Comparison of ENCODE assay signal across 10 cellular contexts in the genomic region with DNA sequence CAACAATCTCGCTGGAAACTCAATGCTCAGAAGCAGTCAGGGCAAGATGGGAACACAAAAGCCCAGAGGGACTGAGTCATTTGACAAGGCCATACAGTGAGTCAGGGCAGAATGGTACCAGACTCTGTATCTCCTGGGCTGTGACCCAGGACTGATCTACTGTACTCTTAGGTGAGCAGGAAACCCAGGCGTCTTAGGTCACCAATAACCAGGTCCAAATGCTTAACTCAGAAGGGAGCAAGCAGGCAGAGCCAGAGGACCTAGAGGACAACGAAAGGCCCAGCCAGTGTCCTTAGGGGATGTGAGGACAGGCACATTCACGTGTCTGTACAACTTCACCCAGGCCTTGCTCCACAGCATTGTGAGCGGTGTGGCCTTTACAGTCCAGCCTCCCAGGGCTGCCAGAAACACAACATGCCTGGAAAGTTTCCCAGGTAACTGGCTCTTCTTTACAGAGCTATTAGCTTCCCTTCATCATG.
DNase-seq lines count a peak whose midpoint lies in the region; ATAC-seq and TF ChIP-seq lines count a peak whose summit lies in the region.
"Had no signal": no experiment of that assay in that cellular context is flagged by ENCODE, and none has a peak within 500 bp of the region (broad histone marks: within the 10 kb centered on the region; RNA-seq: fewer than 3 reads in every experiment).

No MANE protein-coding gene starts in this region.

- POLR2A ChIA-PET in activated CD8-positive, alpha-beta T cell treated with anti-CD3 and anti-CD28 coated beads, Interleukin-2, amount 10 ng/mL, durations not matched to agents 7 days and 5 days (lab: Charles Lee) = no interaction called here

- no peaks in the 10 kb centered on the region for H3K36me3 ChIP-seq in rectal smooth muscle tissue (ENCODE audit: control insufficient read depth, insufficient read depth, low read length)
- no peaks in the 10 kb centered on the region for H3K36me3 ChIP-seq in BE2C

- H3K9me3 ChIP-seq in BE2C = no peaks in the 10 kb centered on the region

- no peaks in the 10 kb centered on the region for H3K27me3 Mint-ChIP-seq in activated CD8-positive, alpha-beta T cell treated with anti-CD3 and anti-CD28 coated beads, Interleukin-2, amount 10 ng/mL, durations not matched to agents 7 days and 5 days (ENCODE audit: low read depth)

- H3K4me1 ChIP-seq in foreskin keratinocyte = no peaks in the 10 kb centered on the region
- peaks cover 38% of the 10 kb centered on the region for H3K4me1 ChIP-seq in rectal smooth muscle tissue (ENCODE audit: control insufficient read depth, insufficient read depth, low read length)
- H3K4me1 ChIP-seq in BE2C = no peaks in the 10 kb centered on the region

- no peak overlapping the region for H3K9ac ChIP-seq in rectal smooth muscle tissue (ENCODE audit: low read length)

- H3K27ac Mint-ChIP-seq in activated CD8-positive, alpha-beta T cell treated with anti-CD3 and anti-CD28 coated beads, Interleukin-2, amount 10 ng/mL, durations not matched to agents 7 days and 5 days = no peak overlapping the region

- H3K27me3 ChIP-seq in foreskin keratinocyte = no peaks in the 10 kb centered on the region
- H3K27me3 ChIP-seq in rectal smooth muscle tissue (ENCODE audit: control insufficient read depth, insufficient read depth, low read length) = no peaks in the 10 kb centered on the region
- no peaks in the 10 kb centered on the region; the same call in 1 of the 2 replicates for H3K27me3 ChIP-seq in BE2C

- H3K4me3 ChIP-seq in rectal smooth muscle tissue (ENCODE audit: low read length) (no peak overlapping the region), BE2C (ENCODE audit: low read depth, low read length) (no peak overlapping the region)

- peak; percentile 34 for ATAC-seq in activated CD8-positive, alpha-beta T cell treated with anti-CD3 and anti-CD28 coated beads, Interleukin-2, amount 10 ng/mL, durations not matched to agents 7 days and 5 days
- peak; percentile 68 for ATAC-seq in foreskin keratinocyte

- peaks cover 26% of the 10 kb centered on the region for H3K4me1 Mint-ChIP-seq in activated CD8-positive, alpha-beta T cell treated with anti-CD3 and anti-CD28 coated beads, Interleukin-2, amount 10 ng/mL, durations not matched to agents 7 days and 5 days (ENCODE audit: low read depth)

- H3K27ac ChIP-seq in foreskin keratinocyte (no peak overlapping the region), rectal smooth muscle tissue (ENCODE audit: low read depth, low read length) (peak overlapping the region; percentile 82)
- H3K27ac ChIP-seq: HL-60 had no signal

- TF ChIP-seq CTCF in foreskin keratinocyte (conservative IDR thresholded peaks at IDR 0.05) (no peak), BE2C (IDR thresholded peaks at IDR 0.05; ENCODE audit: low read depth, low read length) (no peak)

- peaks cover 3% of the 10 kb centered on the region for H3K36me3 Mint-ChIP-seq in activated CD8-positive, alpha-beta T cell treated with anti-CD3 and anti-CD28 coated beads, Interleukin-2, amount 10 ng/mL, durations not matched to agents 7 days and 5 days (ENCODE audit: low read depth)

- no peaks in the 10 kb centered on the region for H3K9me3 Mint-ChIP-seq in activated CD8-positive, alpha-beta T cell treated with anti-CD3 and anti-CD28 coated beads, Interleukin-2, amount 10 ng/mL, durations not matched to agents 7 days and 5 days (ENCODE audit: insufficient read depth)

- DNase-seq in GM04504 (ENCODE audit: low read depth) (peak; percentile 48), foreskin keratinocyte (peak in 1 of 2 donors; percentile 41), BE2C (no peak), UCSD-AML1 (lab: John Stamatoyannopoulos, UW; ENCODE audit: unreplicated experiment) (no peak), DMS53 (lab: John Stamatoyannopoulos, UW) (no peak), NCI-H1436 (lab: John Stamatoyannopoulos, UW) (no peak)
- DNase-seq in activated CD8-positive, alpha-beta T cell treated with anti-CD3 and anti-CD28 coated beads, Interleukin-2, amount 10 ng/mL, durations not matched to agents 7 days and 5 days = no peak
- DNase-seq: activated CD4-positive, alpha-beta T cell treated with anti-CD3 and anti-CD28 coated beads, Interleukin-2, amount 50 U/mL, for 48 hours had no signal

- H3K4me3 Mint-ChIP-seq in activated CD8-positive, alpha-beta T cell treated with anti-CD3 and anti-CD28 coated beads, Interleukin-2, amount 10 ng/mL, durations not matched to agents 7 days and 5 days = no peak overlapping the region

- CTCF ChIA-PET in activated CD8-positive, alpha-beta T cell treated with anti-CD3 and anti-CD28 coated beads, Interleukin-2, amount 10 ng/mL, durations not matched to agents 7 days and 5 days (lab: Charles Lee) = interaction anchor here (1.6 to 1.8 kb wide), 2 partner anchors 25 to 188 kb away, joined by 5 to 7 read pairs; no protein-coding TSS in a partner anchor
